Comparison of ENCODE assay signal across 2 cellular contexts in the genomic region with DNA sequence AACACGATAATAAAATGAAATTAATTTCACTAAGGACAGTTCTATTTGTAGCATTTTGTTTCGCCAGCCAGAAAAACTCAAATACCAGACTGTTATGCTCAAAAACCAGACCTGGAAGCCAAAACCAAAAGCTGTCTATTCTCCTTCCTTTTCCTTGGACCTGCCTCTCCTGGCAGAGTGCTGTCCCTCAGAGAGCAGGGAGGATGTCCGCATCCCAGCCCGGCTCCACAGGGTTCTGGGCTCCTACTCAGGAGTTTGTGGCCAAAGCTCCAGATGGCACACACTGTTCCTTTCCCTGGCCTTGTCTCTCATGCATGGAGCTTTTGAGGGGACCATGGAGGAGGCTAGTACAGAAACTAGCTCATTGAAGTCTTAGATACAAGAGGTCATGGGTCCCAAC.
TF ChIP-seq lines count a peak whose summit lies in the region.

No MANE protein-coding gene starts in this region.

TF ChIP-seq in liver, 16 proteins besides CTCF, POLR2A, EP300 and RAD21 (continued from another document):
- no peak for TF ChIP-seq REST (IDR thresholded peaks at IDR 0.05)
- TF ChIP-seq YY1 (IDR thresholded peaks at IDR 0.05): no peak

TF ChIP-seq in HepG2, 621 proteins besides CTCF, POLR2A, EP300 and RAD21 (continued from another document):
- TF ChIP-seq ZNF629 (CRISPR knock-in tag; conservative IDR thresholded peaks at IDR 0.05) (no peak), DZIP1 (CRISPR knock-in tag; IDR thresholded peaks at IDR 0.05) (no peak), ATF7 (IDR thresholded peaks at IDR 0.05) (no peak), ATF7 (CRISPR knock-in tag; IDR thresholded peaks at IDR 0.05) (no peak)
- TF ChIP-seq, protein P1, sequence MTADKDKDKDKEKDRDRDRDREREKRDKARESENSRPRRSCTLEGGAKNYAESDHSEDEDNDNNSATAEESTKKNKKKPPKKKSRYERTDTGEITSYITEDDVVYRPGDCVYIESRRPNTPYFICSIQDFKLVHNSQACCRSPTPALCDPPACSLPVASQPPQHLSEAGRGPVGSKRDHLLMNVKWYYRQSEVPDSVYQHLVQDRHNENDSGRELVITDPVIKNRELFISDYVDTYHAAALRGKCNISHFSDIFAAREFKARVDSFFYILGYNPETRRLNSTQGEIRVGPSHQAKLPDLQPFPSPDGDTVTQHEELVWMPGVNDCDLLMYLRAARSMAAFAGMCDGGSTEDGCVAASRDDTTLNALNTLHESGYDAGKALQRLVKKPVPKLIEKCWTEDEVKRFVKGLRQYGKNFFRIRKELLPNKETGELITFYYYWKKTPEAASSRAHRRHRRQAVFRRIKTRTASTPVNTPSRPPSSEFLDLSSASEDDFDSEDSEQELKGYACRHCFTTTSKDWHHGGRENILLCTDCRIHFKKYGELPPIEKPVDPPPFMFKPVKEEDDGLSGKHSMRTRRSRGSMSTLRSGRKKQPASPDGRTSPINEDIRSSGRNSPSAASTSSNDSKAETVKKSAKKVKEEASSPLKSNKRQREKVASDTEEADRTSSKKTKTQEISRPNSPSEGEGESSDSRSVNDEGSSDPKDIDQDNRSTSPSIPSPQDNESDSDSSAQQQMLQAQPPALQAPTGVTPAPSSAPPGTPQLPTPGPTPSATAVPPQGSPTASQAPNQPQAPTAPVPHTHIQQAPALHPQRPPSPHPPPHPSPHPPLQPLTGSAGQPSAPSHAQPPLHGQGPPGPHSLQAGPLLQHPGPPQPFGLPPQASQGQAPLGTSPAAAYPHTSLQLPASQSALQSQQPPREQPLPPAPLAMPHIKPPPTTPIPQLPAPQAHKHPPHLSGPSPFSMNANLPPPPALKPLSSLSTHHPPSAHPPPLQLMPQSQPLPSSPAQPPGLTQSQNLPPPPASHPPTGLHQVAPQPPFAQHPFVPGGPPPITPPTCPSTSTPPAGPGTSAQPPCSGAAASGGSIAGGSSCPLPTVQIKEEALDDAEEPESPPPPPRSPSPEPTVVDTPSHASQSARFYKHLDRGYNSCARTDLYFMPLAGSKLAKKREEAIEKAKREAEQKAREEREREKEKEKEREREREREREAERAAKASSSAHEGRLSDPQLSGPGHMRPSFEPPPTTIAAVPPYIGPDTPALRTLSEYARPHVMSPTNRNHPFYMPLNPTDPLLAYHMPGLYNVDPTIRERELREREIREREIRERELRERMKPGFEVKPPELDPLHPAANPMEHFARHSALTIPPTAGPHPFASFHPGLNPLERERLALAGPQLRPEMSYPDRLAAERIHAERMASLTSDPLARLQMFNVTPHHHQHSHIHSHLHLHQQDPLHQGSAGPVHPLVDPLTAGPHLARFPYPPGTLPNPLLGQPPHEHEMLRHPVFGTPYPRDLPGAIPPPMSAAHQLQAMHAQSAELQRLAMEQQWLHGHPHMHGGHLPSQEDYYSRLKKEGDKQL (CRISPR knock-in tag; IDR thresholded peaks at IDR 0.05; ENCODE audit: low read depth): no peak
